Comparison of ENCODE assay signal across 25 cellular contexts in genomic region chr12:95282266-95282665, GRCh38.
A peak's percentile ranks its signal among the peaks of the same experiment; 100 is the strongest.
DNase-seq lines count a peak whose midpoint lies in the region; ATAC-seq and TF ChIP-seq lines count a peak whose summit lies in the region.
"Had no signal": no experiment of that assay in that cellular context is flagged by ENCODE, and none has a peak within 500 bp of the region (broad histone marks: within the 10 kb centered on the region; RNA-seq: fewer than 3 reads in every experiment).

No MANE protein-coding gene starts in this region.

- peaks cover 72% of the 10 kb centered on the region for H3K36me3 Mint-ChIP-seq in Calu3 (ENCODE audit: insufficient read depth, unreplicated experiment)
- H3K36me3 Mint-ChIP-seq in WTC11, result peaks cover 30% of the 10 kb centered on the region

- H3K4me1 Mint-ChIP-seq in Calu3 (ENCODE audit: low read depth, unreplicated experiment), result peaks cover 19% of the 10 kb centered on the region
- peaks cover 5% of the 10 kb centered on the region; the same call in 1 of the 2 replicates for H3K4me1 Mint-ChIP-seq in WTC11
- H3K4me1 Mint-ChIP-seq: CD14-positive monocyte had no signal

- H3K9me3 Mint-ChIP-seq in Calu3 (ENCODE audit: low read depth, unreplicated experiment) (no peaks in the 10 kb centered on the region), WTC11 (no peaks in the 10 kb centered on the region)
- H3K9me3 Mint-ChIP-seq: CD14-positive monocyte; CD8-positive, alpha-beta memory T cell had no signal

- no peaks in the 10 kb centered on the region for H3K9me3 ChIP-seq in hepatocyte (ENCODE audit: low read depth)
- H3K9me3 ChIP-seq: BE2C had no signal

- no peak overlapping the region for H3K4me2 ChIP-seq in hepatocyte

- WGBS in hepatocyte (ENCODE audit: low lambda C conversion rate, missing lambda C conversion rate), result 54% methylated on average over 6 of the region's 6 CpGs

- H3K27me3 ChIP-seq in brain microvascular endothelial cell (replicated peaks), result no peaks in the 10 kb centered on the region
- H3K27me3 ChIP-seq in hepatocyte, result no peaks in the 10 kb centered on the region
- H3K27me3 ChIP-seq: BE2C had no signal

- TF ChIP-seq CTCF in Calu3 (IDR thresholded peaks at IDR 0.05; ENCODE audit: unreplicated experiment), result no peak
- TF ChIP-seq CTCF in WTC11 (IDR thresholded peaks at IDR 0.05), result no peak
- no peak for TF ChIP-seq CTCF in brain microvascular endothelial cell (IDR thresholded peaks at IDR 0.05; ENCODE audit: low read depth, low read length, missing control alignments)
- no peak for TF ChIP-seq CTCF in hepatocyte (IDR thresholded peaks at IDR 0.05; ENCODE audit: poor library complexity)

- in situ Hi-C loops in brain microvascular endothelial cell (cut with HindIII; ENCODE audit: low pct_ligation_motif_present, low sequenced_read_pairs), result no loop called here

- H3K27me3 Mint-ChIP-seq in Calu3 (ENCODE audit: unreplicated experiment), result no peaks in the 10 kb centered on the region
- H3K27me3 Mint-ChIP-seq in WTC11 (ENCODE audit: low read depth), result no peaks in the 10 kb centered on the region
- H3K27me3 Mint-ChIP-seq: CD8-positive, alpha-beta memory T cell had no signal

- no TSS peak for BruUV-seq in Calu3 (replicated peaks; lab: Mats Ljungman, UMichigan)

- DNase-seq in Calu3 (no peak), WTC11 (ENCODE audit: low spot score) (no peak), brain microvascular endothelial cell (peak; percentile 51), hepatocyte (ENCODE audit: low spot score) (peak; percentile 56), cerebellar cortex (ENCODE audit: low spot score) (no peak), NOMO-1 treated with dmso at 0.1 percent for 144 hours (lab: John Stamatoyannopoulos, UW; ENCODE audit: unreplicated experiment) (no peak)
- DNase-seq: 8988T; ACHN; BE2C; CD8-positive, alpha-beta memory T cell; DND-41; GOT3; HCEC 1CT; Karpas-422; NCI-H1092; NCI-H1417 treated with DMSO at 0.1 percent for 48 hours; NCI-H1694 treated with DMSO at 0.1 percent for 48 hours; NCI-H2081; NCI-H2227 treated with DMSO at 0.1 percent for 48 hours; NCI-H526 treated with DMSO at 0.1 percent for 48 hours; SHP77 treated with DMSO at 0.1 percent for 48 hours had no signal

- H3K36me3 ChIP-seq in brain microvascular endothelial cell (replicated peaks) (peaks cover 29% of the 10 kb centered on the region), hepatocyte (replicated peaks; ENCODE audit: insufficient read depth, low read depth) (peaks cover 6% of the 10 kb centered on the region)

- POLR2A ChIA-PET in WTC11 (lab: Charles Lee), result no interaction called here

- peak overlapping the region; percentile 40 for H3K27ac Mint-ChIP-seq in Calu3 (ENCODE audit: unreplicated experiment)
- 0 out of 2 replicates have a peak overlapping the region, but pooled peaks have one; percentile 34 for H3K27ac Mint-ChIP-seq in WTC11
- H3K27ac Mint-ChIP-seq: CD8-positive, alpha-beta memory T cell had no signal

- H3K4me3 ChIP-seq in brain microvascular endothelial cell (ENCODE audit: low read depth, low read length), result no peak overlapping the region
- H3K4me3 ChIP-seq in hepatocyte, result no peak overlapping the region
- H3K4me3 ChIP-seq: SK-N-MC had no signal

- CTCF ChIA-PET in Calu3 (lab: Charles Lee), result interaction anchor here (0.6 kb wide), 2 partner anchors 10 to 289 kb away, joined by 4 read pairs; no protein-coding TSS in a partner anchor
- CTCF ChIA-PET in WTC11 (lab: Charles Lee), result no interaction called here

- H2AFZ ChIP-seq in hepatocyte, result no peak overlapping the region

- H4K20me1 ChIP-seq in hepatocyte (ENCODE audit: insufficient read depth, poor library complexity, severe bottlenecking), result no peaks in the 10 kb centered on the region

- no peak for ATAC-seq in WTC11
- no peak for ATAC-seq in GM19324 (IDR thresholded peaks at IDR 0.05; ENCODE audit: low FRiP score, unreplicated experiment)
- ATAC-seq in GM19452 (IDR thresholded peaks at IDR 0.05; ENCODE audit: unreplicated experiment), result no peak

- H3K27ac ChIP-seq in brain microvascular endothelial cell, result no peak overlapping the region
- peak overlapping the region; percentile 35 for H3K27ac ChIP-seq in hepatocyte
- H3K27ac ChIP-seq: SK-N-MC had no signal

- H3K4me3 Mint-ChIP-seq in Calu3 (ENCODE audit: low read depth, unreplicated experiment) (no peak overlapping the region), WTC11 (no peak overlapping the region)
- H3K4me3 Mint-ChIP-seq: CD14-positive monocyte; CD8-positive, alpha-beta memory T cell had no signal

- intact Hi-C loops in Calu3 (cut with micrococcal nuclease; ENCODE audit: unreplicated experiment), result no loop called here

- H3K4me1 ChIP-seq in hepatocyte (ENCODE audit: insufficient read depth), result no peaks in the 10 kb centered on the region
- H3K4me1 ChIP-seq: BE2C had no signal

- H3K79me2 ChIP-seq in hepatocyte, result peaks cover 6% of the 10 kb centered on the region

- no peaks in the 10 kb centered on the region for H3K9me2 ChIP-seq in hepatocyte (replicated peaks; ENCODE audit: insufficient read depth)

TF ChIP-seq in WTC11, 78 proteins besides CTCF, POLR2A, EP300 and RAD21 (continues in another document):
- TF ChIP-seq FOXJ3 (CRISPR knock-in tag; IDR thresholded peaks at IDR 0.05; ENCODE audit: borderline replicate concordance) (no peak), IRF1 (CRISPR knock-in tag; IDR thresholded peaks at IDR 0.05) (no peak), HMGXB4 (CRISPR knock-in tag; IDR thresholded peaks at IDR 0.05) (no peak), CDX4 (CRISPR knock-in tag; IDR thresholded peaks at IDR 0.05; ENCODE audit: borderline replicate concordance) (no peak), ZNF281 (CRISPR knock-in tag; IDR thresholded peaks at IDR 0.05) (no peak), TP53 (CRISPR knock-in tag; IDR thresholded peaks at IDR 0.05) (no peak), SMAD4 (CRISPR knock-in tag; IDR thresholded peaks at IDR 0.05) (no peak), NFE2L1 (CRISPR knock-in tag; IDR thresholded peaks at IDR 0.05) (no peak), TEAD1 (CRISPR knock-in tag; IDR thresholded peaks at IDR 0.05) (no peak)

Comparison
In these comparisons a context has a peak if more than half of its experiments do, and no peak if none do; other contexts are left out.
1. DNase-seq: peak in brain microvascular endothelial cell (single experiment) and hepatocyte (single experiment); none in Calu3 (single experiment), WTC11 (single experiment), cerebellar cortex (single experiment) and NOMO-1 treated with dmso at 0.1 percent for 144 hours (single experiment).